ENCODE assay signal across 26 cellular contexts in the genomic region with DNA sequence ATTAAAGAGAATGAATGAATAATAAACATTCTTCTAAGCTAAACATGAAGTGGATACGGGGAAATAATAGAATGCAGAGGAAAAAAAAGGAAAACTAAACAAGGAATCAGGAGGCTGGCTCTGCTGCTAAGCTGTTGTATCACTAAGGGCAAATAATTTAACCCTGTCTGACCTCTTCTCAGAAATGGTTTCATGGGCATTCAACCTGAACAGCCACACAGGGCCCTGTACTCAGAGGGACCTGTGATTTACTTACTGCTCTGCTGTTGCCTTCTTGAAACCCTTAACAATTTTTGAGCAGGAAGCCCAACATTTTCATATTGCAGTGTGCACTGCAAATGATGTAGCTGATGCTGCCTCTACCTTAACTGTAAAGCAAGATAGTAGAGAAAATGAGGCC. TPM values are rescaled to one million over a fixed set of nuclear protein-coding genes. Genes with fewer than 3 reads are reported as not detected.
A peak's percentile ranks its signal among the peaks of the same experiment; 100 is the strongest.
DNase-seq lines count a peak whose midpoint lies in the region; FAIRE-seq and TF ChIP-seq lines count a peak whose summit lies in the region.
"Had no signal": no experiment of that assay in that cellular context is flagged by ENCODE, and none has a peak within 500 bp of the region (broad histone marks: within the 10 kb centered on the region; RNA-seq: fewer than 3 reads in every experiment).

No MANE protein-coding gene starts in this region.

- H3K4me3 Mint-ChIP-seq in neural crest cell = peak overlapping the region; percentile 35
- no peak overlapping the region for H3K4me3 Mint-ChIP-seq in T-helper 2 cell treated with Interferon-gamma antibody and Interleukin-4, amounts not matched to agents 5 μg/mL and 100 μg/mL, for 36 hours
- H3K4me3 Mint-ChIP-seq: CD14-positive monocyte; CD4-positive, alpha-beta T cell; CD8-positive, alpha-beta memory T cell had no signal

- peaks cover 18% of the 10 kb centered on the region for H3K4me1 Mint-ChIP-seq in neural crest cell
- no peaks in the 10 kb centered on the region for H3K4me1 Mint-ChIP-seq in T-helper 2 cell treated with Interferon-gamma antibody and Interleukin-4, amounts not matched to agents 5 μg/mL and 100 μg/mL, for 36 hours (ENCODE audit: low read depth)
- H3K4me1 Mint-ChIP-seq: CD14-positive monocyte; CD8-positive, alpha-beta memory T cell had no signal

- no peaks in the 10 kb centered on the region for H3K9me3 Mint-ChIP-seq in neural crest cell
- no peaks in the 10 kb centered on the region for H3K9me3 Mint-ChIP-seq in T-helper 2 cell treated with Interferon-gamma antibody and Interleukin-4, amounts not matched to agents 5 μg/mL and 100 μg/mL, for 36 hours
- H3K9me3 Mint-ChIP-seq: CD4-positive, alpha-beta T cell; CD8-positive, alpha-beta memory T cell had no signal

- no peaks in the 10 kb centered on the region for H3K36me3 Mint-ChIP-seq in neural crest cell (ENCODE audit: low read depth)
- H3K36me3 Mint-ChIP-seq in T-helper 2 cell treated with Interferon-gamma antibody and Interleukin-4, amounts not matched to agents 5 μg/mL and 100 μg/mL, for 36 hours (ENCODE audit: low read depth) = no peaks in the 10 kb centered on the region
- H3K36me3 Mint-ChIP-seq: CD14-positive monocyte; CD8-positive, alpha-beta memory T cell had no signal

- DNase-seq in GM12865 (ENCODE audit: low read depth) = peak; percentile 16
- DNase-seq in ecto neural progenitor cell (ENCODE audit: low spot score) = peak; percentile 56
- no peak for DNase-seq in neural crest cell (ENCODE audit: low read depth, low spot score)
- peak; percentile 57 for DNase-seq in renal cortical epithelial cell (ENCODE audit: low read depth)
- no peak for DNase-seq in NCI-H446 treated with DMSO at 0.1 percent for 48 hours (lab: John Stamatoyannopoulos, UW)
- DNase-seq in T-helper 2 cell treated with Interferon-gamma antibody and Interleukin-4, amounts not matched to agents 5 μg/mL and 100 μg/mL, for 36 hours (ENCODE audit: low spot score) = no peak
- DNase-seq in urothelium cell line (ENCODE audit: low spot score) = no peak
- DNase-seq: 8988T; ACHN; AML-193; BE2C; CD4-positive, alpha-beta T cell; CD8-positive, alpha-beta memory T cell; DMS 273 treated with DMSO at 0.1 percent for 48 hours; DMS79 treated with DMSO at 0.1 percent for 48 hours; GF-D8; GM23248; H7; HCEC 1CT had no signal

- H3K27ac Mint-ChIP-seq in neural crest cell (ENCODE audit: unreplicated experiment) = no peak overlapping the region
- no peak overlapping the region for H3K27ac Mint-ChIP-seq in T-helper 2 cell treated with Interferon-gamma antibody and Interleukin-4, amounts not matched to agents 5 μg/mL and 100 μg/mL, for 36 hours
- H3K27ac Mint-ChIP-seq: CD14-positive monocyte; CD4-positive, alpha-beta T cell; CD8-positive, alpha-beta memory T cell had no signal

- no peaks in the 10 kb centered on the region for H3K27me3 Mint-ChIP-seq in neural crest cell (ENCODE audit: low read depth)
- no peaks in the 10 kb centered on the region for H3K27me3 Mint-ChIP-seq in T-helper 2 cell treated with Interferon-gamma antibody and Interleukin-4, amounts not matched to agents 5 μg/mL and 100 μg/mL, for 36 hours (ENCODE audit: low read depth)
- H3K27me3 Mint-ChIP-seq: CD4-positive, alpha-beta T cell had no signal

- no peak for TF ChIP-seq CTCF in GM12865 (IDR thresholded peaks at IDR 0.05; ENCODE audit: insufficient read depth, low read depth, low read length, missing control alignments)
- TF ChIP-seq CTCF in neural crest cell (conservative IDR thresholded peaks at IDR 0.05) = no peak

- FAIRE-seq in urothelium cell line (lab: Jason Lieb, UNC) = no peak
- FAIRE-seq: A549, D721Med, GM12892, GM19239, H1 had no signal

- H3K4me3 ChIP-seq in GM12865 (ENCODE audit: low read depth, low read length) = no peak overlapping the region
- H3K4me3 ChIP-seq: A549; BLaER1 treated with 17β-estradiol and CSF1 and Interleukin-3, amounts not matched to agents 10 nM and 100 nM; GM23248 had no signal

RNA-seq across cellular contexts. Expression of gene PLEKHA5, which starts 14.2 kb away (rescaled TPM):
- total RNA-seq in neural crest cell (39.2 and 39.8 TPM in 2 replicates), renal cortical epithelial cell (35.8 and 117 TPM in 2 replicates)

Comparison
In these comparisons a context has a peak if more than half of its experiments do, and no peak if none do; other contexts are left out.
1. DNase-seq: peak in GM12865 (single experiment), ecto neural progenitor cell (single experiment) and renal cortical epithelial cell (single experiment); none in neural crest cell (single experiment), NCI-H446 treated with DMSO at 0.1 percent for 48 hours (single experiment), T-helper 2 cell treated with Interferon-gamma antibody and Interleukin-4, amounts not matched to agents 5 μg/mL and 100 μg/mL, for 36 hours (single experiment) and urothelium cell line (single experiment).